In the genomic region with DNA sequence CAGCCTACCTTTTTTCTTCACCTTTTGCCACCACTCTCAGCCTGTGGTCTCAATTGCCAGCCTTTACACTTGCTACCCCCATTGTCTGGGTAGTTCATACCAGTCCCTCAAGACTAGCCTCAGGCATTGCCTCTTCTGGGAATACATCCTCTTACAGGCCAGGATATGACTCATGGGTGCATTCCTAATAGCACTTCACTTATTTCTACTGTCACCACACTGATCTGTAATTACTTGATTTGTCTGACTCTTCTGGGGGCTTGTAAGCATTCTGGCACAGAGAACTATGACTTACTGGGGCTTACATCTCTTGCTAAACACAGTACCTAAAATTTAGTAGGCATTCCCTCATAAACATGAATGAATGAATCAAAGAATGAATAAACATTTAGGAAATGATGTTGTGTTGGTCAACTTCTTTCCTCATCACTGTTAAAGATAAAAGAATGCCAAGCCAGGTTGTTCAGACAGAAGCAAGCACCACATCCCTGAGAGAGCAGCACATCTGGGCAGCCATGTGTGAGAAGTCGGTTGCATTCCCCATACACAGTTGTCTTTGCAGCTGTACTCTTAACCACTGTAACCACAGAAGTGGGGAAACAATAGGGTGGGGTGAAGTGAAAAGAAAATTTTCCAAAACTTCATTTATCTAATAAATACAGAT, we compare ENCODE assay signal across 8 cellular contexts. TPM values are rescaled to one million over a fixed set of nuclear protein-coding genes. Genes with fewer than 3 reads are reported as not detected.
DNase-seq lines count a peak whose midpoint lies in the region; ATAC-seq and TF ChIP-seq lines count a peak whose summit lies in the region.

No MANE protein-coding gene starts in this region.

- no peak for DNase-seq in activated naive CD4-positive, alpha-beta T cell treated with anti-CD3 and anti-CD28 coated beads, Interleukin-2, amount 50 U/mL, for 16 hours
- DNase-seq in activated naive CD8-positive, alpha-beta T cell treated with anti-CD3 and anti-CD28 coated beads, Interleukin-2, amount 10 ng/mL, durations not matched to agents 7 days and 5 days = no peak
- DNase-seq in osteoblast (ENCODE audit: insufficient read length, low spot score, missing footprints) = no peak
- no peak for DNase-seq in RPMI8226
- DNase-seq in H7 = no peak
- no peak for DNase-seq in right atrium auricular region (ENCODE audit: low spot score)

- H3K9me3 ChIP-seq in KOPT-K1 (ENCODE audit: insufficient read depth, low read length, poor library complexity, severe bottlenecking) = no peaks in the 10 kb centered on the region
- peaks cover 3% of the 10 kb centered on the region for H3K9me3 ChIP-seq in osteoblast (ENCODE audit: low read depth, low read length)
- H3K9me3 ChIP-seq in right atrium auricular region = no peaks in the 10 kb centered on the region

- peak; percentile 44 for ATAC-seq in activated naive CD8-positive, alpha-beta T cell treated with anti-CD3 and anti-CD28 coated beads, Interleukin-2, amount 10 ng/mL, durations not matched to agents 7 days and 5 days (ENCODE audit: low read depth)

- H3K27me3 ChIP-seq in osteoblast (ENCODE audit: insufficient read depth, low read length) (no peaks in the 10 kb centered on the region), H7 (ENCODE audit: control insufficient read depth, insufficient read depth, low read length) (no peaks in the 10 kb centered on the region), right atrium auricular region (no peaks in the 10 kb centered on the region)

- peak overlapping the region; percentile 97 for H3K27ac Mint-ChIP-seq in activated naive CD4-positive, alpha-beta T cell treated with anti-CD3 and anti-CD28 coated beads, Interleukin-2, amount 50 U/mL, for 24 hours
- H3K27ac Mint-ChIP-seq in activated naive CD8-positive, alpha-beta T cell treated with anti-CD3 and anti-CD28 coated beads, Interleukin-2, amount 10 ng/mL, durations not matched to agents 7 days and 5 days = no peak overlapping the region

- no peak overlapping the region for H3K4me3 ChIP-seq in osteoblast (ENCODE audit: insufficient read depth, low read length)
- no peak overlapping the region for H3K4me3 ChIP-seq in H7 (ENCODE audit: insufficient read depth, low read depth, low read length)
- H3K4me3 ChIP-seq in right atrium auricular region = no peak overlapping the region

- H4K20me1 ChIP-seq in osteoblast (ENCODE audit: insufficient read depth, low read length) = no peaks in the 10 kb centered on the region

- no peaks in the 10 kb centered on the region for H3K79me2 ChIP-seq in osteoblast (ENCODE audit: insufficient read depth, low read length)

- no peaks in the 10 kb centered on the region for H3K36me3 ChIP-seq in KOPT-K1 (ENCODE audit: insufficient read depth, low read length)
- H3K36me3 ChIP-seq in osteoblast (ENCODE audit: insufficient read depth, low read length) = no peaks in the 10 kb centered on the region
- no peaks in the 10 kb centered on the region for H3K36me3 ChIP-seq in H7 (replicated peaks; ENCODE audit: control insufficient read depth, insufficient read depth, low read length)
- H3K36me3 ChIP-seq in right atrium auricular region = no peaks in the 10 kb centered on the region

- TF ChIP-seq CTCF in osteoblast (IDR thresholded peaks at IDR 0.05; ENCODE audit: extremely low read depth, low read depth, low read length) (no peak), right atrium auricular region (IDR thresholded peaks at IDR 0.05) (no peak)

- peaks cover 10% of the 10 kb centered on the region for H3K36me3 Mint-ChIP-seq in activated naive CD4-positive, alpha-beta T cell treated with anti-CD3 and anti-CD28 coated beads, Interleukin-2, amount 50 U/mL, for 24 hours
- peaks cover 18% of the 10 kb centered on the region for H3K36me3 Mint-ChIP-seq in activated naive CD8-positive, alpha-beta T cell treated with anti-CD3 and anti-CD28 coated beads, Interleukin-2, amount 10 ng/mL, durations not matched to agents 7 days and 5 days

- H3K27ac ChIP-seq in KOPT-K1 (ENCODE audit: low read depth, low read length, poor library complexity, severe bottlenecking) (peak overlapping the region; percentile 66), osteoblast (ENCODE audit: low read depth, low read length) (peak overlapping the region; percentile 34), right atrium auricular region (no peak overlapping the region)

- peaks cover 47% of the 10 kb centered on the region for H3K4me1 Mint-ChIP-seq in activated naive CD4-positive, alpha-beta T cell treated with anti-CD3 and anti-CD28 coated beads, Interleukin-2, amount 50 U/mL, for 24 hours
- H3K4me1 Mint-ChIP-seq in activated naive CD8-positive, alpha-beta T cell treated with anti-CD3 and anti-CD28 coated beads, Interleukin-2, amount 10 ng/mL, durations not matched to agents 7 days and 5 days = peaks cover 30% of the 10 kb centered on the region

- H3K27me3 Mint-ChIP-seq in activated naive CD4-positive, alpha-beta T cell treated with anti-CD3 and anti-CD28 coated beads, Interleukin-2, amount 50 U/mL, for 24 hours = no peaks in the 10 kb centered on the region
- no peaks in the 10 kb centered on the region for H3K27me3 Mint-ChIP-seq in activated naive CD8-positive, alpha-beta T cell treated with anti-CD3 and anti-CD28 coated beads, Interleukin-2, amount 10 ng/mL, durations not matched to agents 7 days and 5 days

- no peaks in the 10 kb centered on the region for H3K9me3 Mint-ChIP-seq in activated naive CD4-positive, alpha-beta T cell treated with anti-CD3 and anti-CD28 coated beads, Interleukin-2, amount 50 U/mL, for 24 hours
- H3K9me3 Mint-ChIP-seq in activated naive CD8-positive, alpha-beta T cell treated with anti-CD3 and anti-CD28 coated beads, Interleukin-2, amount 10 ng/mL, durations not matched to agents 7 days and 5 days = peaks cover 3% of the 10 kb centered on the region

- H2AFZ ChIP-seq in osteoblast (ENCODE audit: low read length) = no peak overlapping the region

- peak overlapping the region; percentile 31 for H3K4me2 ChIP-seq in osteoblast (ENCODE audit: insufficient read depth, low read length)

- H3K4me3 Mint-ChIP-seq in activated naive CD4-positive, alpha-beta T cell treated with anti-CD3 and anti-CD28 coated beads, Interleukin-2, amount 50 U/mL, for 24 hours = peak overlapping the region; percentile 31
- H3K4me3 Mint-ChIP-seq in activated naive CD8-positive, alpha-beta T cell treated with anti-CD3 and anti-CD28 coated beads, Interleukin-2, amount 10 ng/mL, durations not matched to agents 7 days and 5 days = peak overlapping the region; percentile 26

- H3K4me1 ChIP-seq in osteoblast (ENCODE audit: insufficient read depth, low read length) (peaks cover 11% of the 10 kb centered on the region), right atrium auricular region (no peaks in the 10 kb centered on the region)

- POLR2A ChIA-PET in activated naive CD8-positive, alpha-beta T cell treated with anti-CD3 and anti-CD28 coated beads, Interleukin-2, amount 10 ng/mL, durations not matched to agents 7 days and 5 days (lab: Charles Lee) = no interaction called here

RNA-seq across cellular contexts. Expression of a gene that starts 27.6 kb away (rescaled TPM):
- 100 to 1,000 TPM; 738 to 891 TPM for total RNA-seq in activated naive CD8-positive, alpha-beta T cell treated with anti-CD3 and anti-CD28 coated beads, Interleukin-2, amount 10 ng/mL, durations not matched to agents 7 days and 5 days
- total RNA-seq in osteoblast (2.2 and 2.7 TPM in 2 replicates), right atrium auricular region (1 to 10 TPM; 3.1 to 3.2 TPM)
- not detected in 2 replicates for total RNA-seq in H7 (2014; rRNA removed; shearing (Covaris generic))

RNA-seq across cellular contexts. Expression of a gene that starts 54.2 kb away (rescaled TPM):
- total RNA-seq in activated naive CD8-positive, alpha-beta T cell treated with anti-CD3 and anti-CD28 coated beads, Interleukin-2, amount 10 ng/mL, durations not matched to agents 7 days and 5 days = not detected
- total RNA-seq in osteoblast = not detected in 2 replicates
- not detected in 2 replicates for total RNA-seq in H7 (2014; rRNA removed; shearing (Covaris generic))
- total RNA-seq in right atrium auricular region = not detected

Comparison
In these comparisons a context has a peak if more than half of its experiments do, and no peak if none do; other contexts are left out.
1. H3K27ac ChIP-seq: peak in KOPT-K1 (single experiment) and osteoblast (single experiment); none in right atrium auricular region (0 of 2).
2. RNA of a gene that starts 27.6 kb away (total RNA-seq): 738 to 891 TPM in activated naive CD8-positive, alpha-beta T cell treated with anti-CD3 and anti-CD28 coated beads, Interleukin-2, amount 10 ng/mL, durations not matched to agents 7 days and 5 days; 3.1 to 3.2 TPM in right atrium auricular region, 2.2 to 2.7 TPM in osteoblast and not detected in H7; every median in the first group is over 100 times any median in the second.